In the genomic region with DNA sequence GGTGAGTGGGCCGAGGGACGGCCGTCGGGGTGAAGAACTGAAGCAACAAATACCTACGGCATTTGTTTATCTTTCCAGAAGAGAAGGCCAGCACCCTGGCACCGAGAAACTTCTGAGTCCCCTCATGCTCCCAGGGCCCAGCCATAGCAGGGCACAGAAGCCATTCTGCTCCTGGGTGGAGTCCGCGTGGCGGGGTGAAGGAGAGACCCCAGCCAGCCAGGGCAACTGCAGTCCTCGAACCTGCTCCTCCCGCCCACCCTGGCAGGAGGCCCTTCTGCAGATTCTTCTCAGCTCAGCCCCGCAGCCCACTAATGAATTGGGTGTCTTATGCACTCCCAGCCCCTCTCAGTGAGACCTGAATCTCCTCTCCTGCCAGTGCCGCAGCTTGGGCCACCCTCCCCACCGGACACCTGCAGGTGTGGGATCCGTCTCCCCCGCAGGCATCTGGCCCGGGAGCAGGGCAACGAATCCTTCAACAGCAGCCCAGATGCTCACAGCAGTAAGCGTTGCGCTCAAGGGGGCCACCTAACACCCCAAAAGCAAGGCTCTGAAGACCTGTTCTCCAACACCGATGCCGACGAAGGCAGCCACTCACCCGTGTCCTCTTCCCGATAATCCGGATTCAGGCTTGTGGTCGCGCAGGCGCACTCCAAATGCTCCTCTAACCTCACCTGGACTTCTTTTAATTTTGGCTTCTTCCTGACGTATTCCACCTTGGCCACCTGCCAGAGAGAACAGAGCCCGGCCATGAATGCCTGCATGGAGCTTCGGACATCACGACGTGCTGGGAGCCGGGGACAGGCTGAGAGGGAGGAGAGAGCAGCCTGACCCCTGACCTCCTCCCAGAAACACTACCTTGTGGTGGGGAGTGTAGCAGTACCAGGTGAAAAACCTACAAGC, we compare ENCODE assay signal across 27 cellular contexts. TPM values are rescaled to one million over a fixed set of nuclear protein-coding genes. Genes with fewer than 3 reads are reported as not detected.
DNase-seq lines count a peak whose midpoint lies in the region; ATAC-seq and TF ChIP-seq lines count a peak whose summit lies in the region.
"Had no signal": no experiment of that assay in that cellular context is flagged by ENCODE, and none has a peak within 500 bp of the region (broad histone marks: within the 10 kb centered on the region; RNA-seq: fewer than 3 reads in every experiment).

No MANE protein-coding gene starts in this region.

- no peak for TF ChIP-seq POLR2A in tibial nerve (IDR thresholded peaks at IDR 0.05)

- no peaks in the 10 kb centered on the region for H3K9me2 ChIP-seq in GM23338 (ENCODE audit: insufficient read depth)

- no peaks in the 10 kb centered on the region for H3K79me2 ChIP-seq in GM23338 (replicated peaks; ENCODE audit: insufficient read depth)

- H3K27me3 ChIP-seq in GM23338 (ENCODE audit: insufficient read depth) (no peaks in the 10 kb centered on the region), layer of hippocampus (ENCODE audit: control insufficient read depth, insufficient read depth, low read length) (no peaks in the 10 kb centered on the region), tibial nerve (no peaks in the 10 kb centered on the region)
- H3K27me3 ChIP-seq: BLaER1, gastroesophageal sphincter, MG63, neutrophil had no signal

- 88 to 91% methylated on average over 32 of the region's 35 CpGs for WGBS in tibial nerve, 2 donors

- TF ChIP-seq CTCF in GM23338 (conservative IDR thresholded peaks at IDR 0.05; ENCODE audit: low read depth in 2 of 2) (no peak), chondrocyte (IDR thresholded peaks at IDR 0.05) (no peak), GM20000 (IDR thresholded peaks at IDR 0.05; ENCODE audit: extremely low read depth, missing control alignments) (no peak), tibial nerve (IDR thresholded peaks at IDR 0.05) (no peak)

- H3K36me3 ChIP-seq in GM23338 (ENCODE audit: insufficient read depth), result no peaks in the 10 kb centered on the region; the same call in 1 of the 2 replicates
- peaks cover 0 to 59% (median 0%) of the 10 kb centered on the region in 3 donors for H3K36me3 ChIP-seq in tibial nerve
- H3K36me3 ChIP-seq: BLaER1, MG63, neutrophil had no signal

- H3K4me3 Mint-ChIP-seq in GM23338 (no peak overlapping the region), chondrocyte (ENCODE audit: unreplicated experiment) (no peak overlapping the region)
- H3K4me3 Mint-ChIP-seq: activated CD4-positive, alpha-beta memory T cell treated with anti-CD3 and anti-CD28 coated beads, Interleukin-2, amount 10 ng/mL, durations not matched to agents 7 days and 5 days; activated naive CD8-positive, alpha-beta T cell treated with anti-CD3 and anti-CD28 coated beads, Interleukin-2, amount 10 ng/mL, durations not matched to agents 7 days and 5 days had no signal

- H3K4me2 ChIP-seq in GM23338, result no peak overlapping the region
- H3K4me2 ChIP-seq: BLaER1 had no signal

- intact Hi-C loops in posterior vena cava (cut with DNase I), result loop anchor here in 1 of 2 donors (10.0 kb wide), 1 partner anchor 166 kb away; no protein-coding TSS in a partner anchor

- H3K27me3 Mint-ChIP-seq in GM23338 (ENCODE audit: insufficient read depth, low read depth, poor library complexity) (peaks cover 9% of the 10 kb centered on the region), chondrocyte (ENCODE audit: low read depth) (no peaks in the 10 kb centered on the region)
- H3K27me3 Mint-ChIP-seq: activated CD4-positive, alpha-beta memory T cell treated with anti-CD3 and anti-CD28 coated beads, Interleukin-2, amount 10 ng/mL, durations not matched to agents 7 days and 5 days; activated naive CD8-positive, alpha-beta T cell treated with anti-CD3 and anti-CD28 coated beads, Interleukin-2, amount 10 ng/mL, durations not matched to agents 7 days and 5 days had no signal

- H3K4me3 ChIP-seq in GM23338 (no peak overlapping the region), tibial nerve (no peak overlapping the region)
- H3K4me3 ChIP-seq: BLaER1, gastroesophageal sphincter, MG63 had no signal

- H3K4me1 Mint-ChIP-seq in GM23338 (peaks cover 22% of the 10 kb centered on the region), chondrocyte (ENCODE audit: low read depth) (peaks cover 26% of the 10 kb centered on the region)
- H3K4me1 Mint-ChIP-seq: activated CD4-positive, alpha-beta memory T cell treated with anti-CD3 and anti-CD28 coated beads, Interleukin-2, amount 10 ng/mL, durations not matched to agents 7 days and 5 days had no signal

- ATAC-seq in GM23338, result no peak
- ATAC-seq in HG03469 (IDR thresholded peaks at IDR 0.05; ENCODE audit: unreplicated experiment), result no peak
- ATAC-seq: gastroesophageal sphincter had no signal

- TF ChIP-seq EP300 in tibial nerve (IDR thresholded peaks at IDR 0.05), result no peak

- H3K27ac Mint-ChIP-seq in GM23338 (peak overlapping the region; percentile 36; the same call in 1 of the 2 replicates), chondrocyte (ENCODE audit: unreplicated experiment) (no peak overlapping the region)
- H3K27ac Mint-ChIP-seq: activated CD4-positive, alpha-beta memory T cell treated with anti-CD3 and anti-CD28 coated beads, Interleukin-2, amount 10 ng/mL, durations not matched to agents 7 days and 5 days; activated naive CD8-positive, alpha-beta T cell treated with anti-CD3 and anti-CD28 coated beads, Interleukin-2, amount 10 ng/mL, durations not matched to agents 7 days and 5 days had no signal

- H3K36me3 Mint-ChIP-seq in GM23338 (ENCODE audit: low read depth) (peaks cover 73% of the 10 kb centered on the region), chondrocyte (ENCODE audit: low read depth) (peaks cover 38% of the 10 kb centered on the region)
- H3K36me3 Mint-ChIP-seq: activated naive CD8-positive, alpha-beta T cell treated with anti-CD3 and anti-CD28 coated beads, Interleukin-2, amount 10 ng/mL, durations not matched to agents 7 days and 5 days had no signal

- no peaks in the 10 kb centered on the region for H3K9me3 Mint-ChIP-seq in GM23338
- H3K9me3 Mint-ChIP-seq in chondrocyte (ENCODE audit: low read depth), result no peaks in the 10 kb centered on the region
- H3K9me3 Mint-ChIP-seq: activated CD4-positive, alpha-beta memory T cell treated with anti-CD3 and anti-CD28 coated beads, Interleukin-2, amount 10 ng/mL, durations not matched to agents 7 days and 5 days; activated naive CD8-positive, alpha-beta T cell treated with anti-CD3 and anti-CD28 coated beads, Interleukin-2, amount 10 ng/mL, durations not matched to agents 7 days and 5 days had no signal

- no peak for DNase-seq in GM23338 (ENCODE audit: low spot score)
- DNase-seq in chondrocyte (ENCODE audit: low spot score), result peak; percentile 85
- peak; percentile 74 for DNase-seq in posterior vena cava (ENCODE audit: low spot score)
- DNase-seq in GM20000 (ENCODE audit: low spot score), result no peak
- DNase-seq in globus pallidus (ENCODE audit: low spot score), result no peak
- no peak for DNase-seq in tibial nerve (ENCODE audit: low spot score in 2 of 2)
- DNase-seq: ACHN; activated CD4-positive, alpha-beta memory T cell treated with anti-CD3 and anti-CD28 coated beads, Interleukin-2, amount 10 ng/mL, durations not matched to agents 7 days and 5 days; activated CD4-positive, alpha-beta T cell treated with anti-CD3 and anti-CD28 coated beads for 1 hour; activated naive CD8-positive, alpha-beta T cell treated with anti-CD3 and anti-CD28 coated beads, Interleukin-2, amount 10 ng/mL, durations not matched to agents 7 days and 5 days; central memory CD4-positive, alpha-beta T cell; GF-D8; KG1; mammary epithelial cell; MG63; NCI-H1436; NCI-H2081 treated with DMSO at 0.1 percent for 48 hours; NCI-H226; NCI-H748 treated with DMSO at 0.1 percent for 48 hours; small intestine; stimulated activated CD4-positive, alpha-beta T cell treated with anti-CD3 and anti-CD28 coated beads, Interleukin-2, amount 100 ng/mL, for 24 hours; T-helper 2 cell had no signal

- H3K27ac ChIP-seq in GM23338 (ENCODE audit: low read depth) (no peak overlapping the region), layer of hippocampus (ENCODE audit: low read depth, low read length) (peak overlapping the region; percentile 58), tibial nerve (no peak overlapping the region)
- H3K27ac ChIP-seq: BLaER1, neutrophil had no signal

- H3K9me3 ChIP-seq in tibial nerve, result peaks cover 0 to 2% (median 0%) of the 10 kb centered on the region in 4 donors
- H3K9me3 ChIP-seq: gastroesophageal sphincter, MG63, neutrophil had no signal

- H3K4me1 ChIP-seq in GM23338 (ENCODE audit: insufficient read depth) (no peaks in the 10 kb centered on the region), tibial nerve (peaks cover 0 to 29% (median 18%) of the 10 kb centered on the region in 4 donors)

- no peak overlapping the region for H2AFZ ChIP-seq in GM23338

- peaks cover 5% of the 10 kb centered on the region for H4K20me1 ChIP-seq in GM23338 (replicated peaks; ENCODE audit: insufficient read depth)

- H3F3A ChIP-seq in GM23338 (replicated peaks; ENCODE audit: low read depth), result no peaks in the 10 kb centered on the region

TF ChIP-seq in GM23338, 12 proteins besides CTCF, POLR2A, EP300 and RAD21 (continues in another document):
- TF ChIP-seq EZH2 (IDR thresholded peaks at IDR 0.05; ENCODE audit: low read depth, unreplicated experiment) (no peak), CREB1 (CRISPR knock-in tag; IDR thresholded peaks at IDR 0.05; ENCODE audit: low read depth) (no peak), JUNB (IDR thresholded peaks at IDR 0.05; ENCODE audit: unreplicated experiment) (no peak), POLR2AphosphoS5 (IDR thresholded peaks at IDR 0.05; ENCODE audit: low read depth) (no peak)
- TF ChIP-seq, protein P1, sequence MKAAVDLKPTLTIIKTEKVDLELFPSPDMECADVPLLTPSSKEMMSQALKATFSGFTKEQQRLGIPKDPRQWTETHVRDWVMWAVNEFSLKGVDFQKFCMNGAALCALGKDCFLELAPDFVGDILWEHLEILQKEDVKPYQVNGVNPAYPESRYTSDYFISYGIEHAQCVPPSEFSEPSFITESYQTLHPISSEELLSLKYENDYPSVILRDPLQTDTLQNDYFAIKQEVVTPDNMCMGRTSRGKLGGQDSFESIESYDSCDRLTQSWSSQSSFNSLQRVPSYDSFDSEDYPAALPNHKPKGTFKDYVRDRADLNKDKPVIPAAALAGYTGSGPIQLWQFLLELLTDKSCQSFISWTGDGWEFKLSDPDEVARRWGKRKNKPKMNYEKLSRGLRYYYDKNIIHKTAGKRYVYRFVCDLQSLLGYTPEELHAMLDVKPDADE (IDR thresholded peaks at IDR 0.05), result no peak

RNA-seq across cellular contexts. Expression of a gene that starts 18.9 kb away (rescaled TPM):
- total RNA-seq in GM23338 (2014; rRNA removed; shearing (Covaris generic)), result 32.2 and 43.1 TPM in 2 replicates
- 35.6 and 39.5 TPM in 2 replicates for polyA plus RNA-seq in GM23338 (2016; fragmentation: Nextera tagmentation; extraction: Ambion mirVana)
- total RNA-seq in chondrocyte, result 38.1 to 72.5 TPM (median 70.6 TPM) in 3 replicates
- 10 to 100 TPM; 54.1 to 63.1 TPM for total RNA-seq in posterior vena cava
- total RNA-seq in tibial nerve, result 10 to 100 TPM; 33.4 to 84.1 (median 40.6) TPM

Comparison
In these comparisons a context has a peak if more than half of its experiments do, and no peak if none do; other contexts are left out.
1. DNase-seq: peak in chondrocyte (single experiment) and posterior vena cava (single experiment); none in GM23338 (single experiment), GM20000 (single experiment), globus pallidus (single experiment) and tibial nerve (0 of 2).